Comparison of ENCODE assay signal across 11 cellular contexts in the genomic region with DNA sequence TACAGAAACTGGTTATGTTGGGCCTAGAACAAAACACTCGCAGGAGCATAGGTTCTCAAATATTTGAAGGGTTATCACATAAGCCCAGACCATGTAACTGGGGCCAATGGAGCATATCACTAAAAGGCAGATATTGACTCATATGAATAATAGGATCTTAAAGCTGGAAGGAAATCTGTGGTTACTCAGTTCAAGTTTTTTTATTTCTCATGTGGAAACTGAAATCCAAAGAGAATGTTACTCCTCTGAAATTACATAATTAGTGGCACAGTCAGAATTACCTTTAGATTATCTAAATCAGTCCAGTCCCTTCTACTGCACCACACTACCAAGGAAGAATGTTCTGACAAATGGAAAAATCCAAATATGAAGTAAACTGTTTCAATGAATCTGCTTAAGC. TPM values are rescaled to one million over a fixed set of nuclear protein-coding genes. Genes with fewer than 3 reads are reported as not detected.
DNase-seq lines count a peak whose midpoint lies in the region; ATAC-seq and TF ChIP-seq lines count a peak whose summit lies in the region.
"Had no signal": no experiment of that assay in that cellular context is flagged by ENCODE, and none has a peak within 500 bp of the region (broad histone marks: within the 10 kb centered on the region; RNA-seq: fewer than 3 reads in every experiment).

No MANE protein-coding gene starts in this region.

- no peak overlapping the region for H3K4me3 Mint-ChIP-seq in stimulated activated effector memory CD8-positive, alpha-beta T cell treated with anti-CD3 and anti-CD28 coated beads, Interleukin-12 subunit alpha, Interleukin-12 subunit beta, amount 100 ng/mL, for 72 hours
- H3K4me3 Mint-ChIP-seq: T-cell, type B pancreatic cell had no signal

- no peaks in the 10 kb centered on the region for H3F3A ChIP-seq in smooth muscle cell (ENCODE audit: low read depth)

- no peak overlapping the region for H3K4me2 ChIP-seq in smooth muscle cell
- H3K4me2 ChIP-seq: hepatocyte had no signal

- H3K4me1 ChIP-seq in smooth muscle cell (ENCODE audit: low read depth) = no peaks in the 10 kb centered on the region
- H3K4me1 ChIP-seq: prostate gland had no signal

- no peaks in the 10 kb centered on the region for H4K20me1 ChIP-seq in smooth muscle cell (ENCODE audit: low read depth)

- 64% methylated on average over 1 of the region's 1 CpG for WGBS in smooth muscle cell (ENCODE audit: low lambda C conversion rate)

- H3K27ac Mint-ChIP-seq in stimulated activated effector memory CD8-positive, alpha-beta T cell treated with anti-CD3 and anti-CD28 coated beads, Interleukin-12 subunit alpha, Interleukin-12 subunit beta, amount 100 ng/mL, for 72 hours = peak overlapping the region; percentile 24
- H3K27ac Mint-ChIP-seq: type B pancreatic cell had no signal

- no peaks in the 10 kb centered on the region for H3K36me3 ChIP-seq in smooth muscle cell (ENCODE audit: low read depth)
- H3K36me3 ChIP-seq: prostate gland had no signal

- H3K9ac ChIP-seq in smooth muscle cell (ENCODE audit: low read depth) = no peak overlapping the region

- H3K9me3 ChIP-seq in smooth muscle cell (replicated peaks; ENCODE audit: low read depth) = no peaks in the 10 kb centered on the region
- H3K9me3 ChIP-seq: prostate gland had no signal

- peak; percentile 44 for ATAC-seq in GM19035 (IDR thresholded peaks at IDR 0.05; ENCODE audit: unreplicated experiment)
- ATAC-seq in HG02588 (IDR thresholded peaks at IDR 0.05; ENCODE audit: unreplicated experiment) = peak; percentile 54
- peak; percentile 70 for ATAC-seq in HG03432 (IDR thresholded peaks at IDR 0.05; ENCODE audit: unreplicated experiment)
- ATAC-seq in stimulated activated effector memory CD8-positive, alpha-beta T cell treated with anti-CD3 and anti-CD28 coated beads, Interleukin-12 subunit alpha, Interleukin-12 subunit beta, amount 100 ng/mL, for 72 hours = peak; percentile 43
- ATAC-seq: T-cell had no signal

- H3K4me1 Mint-ChIP-seq in stimulated activated effector memory CD8-positive, alpha-beta T cell treated with anti-CD3 and anti-CD28 coated beads, Interleukin-12 subunit alpha, Interleukin-12 subunit beta, amount 100 ng/mL, for 72 hours = peaks cover 27% of the 10 kb centered on the region

- no peak overlapping the region for H3K4me3 ChIP-seq in smooth muscle cell
- H3K4me3 ChIP-seq: hepatocyte, prostate gland had no signal

- H3K9me3 Mint-ChIP-seq in stimulated activated effector memory CD8-positive, alpha-beta T cell treated with anti-CD3 and anti-CD28 coated beads, Interleukin-12 subunit alpha, Interleukin-12 subunit beta, amount 100 ng/mL, for 72 hours = no peaks in the 10 kb centered on the region
- H3K9me3 Mint-ChIP-seq: T-cell, type B pancreatic cell had no signal

- no peaks in the 10 kb centered on the region for H3K79me2 ChIP-seq in smooth muscle cell (ENCODE audit: low read depth)
- H3K79me2 ChIP-seq: hepatocyte had no signal

- no peak for TF ChIP-seq CTCF in smooth muscle cell (IDR thresholded peaks at IDR 0.05; ENCODE audit: borderline replicate concordance, insufficient read depth, poor library complexity, severe bottlenecking)

- H2AFZ ChIP-seq in smooth muscle cell (ENCODE audit: low read depth) = no peak overlapping the region
- H2AFZ ChIP-seq: hepatocyte had no signal

- H3K27me3 ChIP-seq in smooth muscle cell (ENCODE audit: low read depth) = no peaks in the 10 kb centered on the region
- H3K27me3 ChIP-seq: hepatocyte had no signal

- DNase-seq in stimulated activated effector memory CD8-positive, alpha-beta T cell treated with anti-CD3 and anti-CD28 coated beads, Interleukin-12 subunit alpha, Interleukin-12 subunit beta, amount 100 ng/mL, for 72 hours (ENCODE audit: low spot score in 2 of 2) = no peak
- DNase-seq in T1000 (lab: John Stamatoyannopoulos, UW) (no peak), smooth muscle cell (lab: John Stamatoyannopoulos, UW; ENCODE audit: unreplicated experiment) (no peak)
- no peak for DNase-seq in stimulated activated CD4-positive, alpha-beta T cell treated with anti-CD3 and anti-CD28 coated beads, Interleukin-2, amount 100 ng/mL, for 48 hours
- DNase-seq: T-cell had no signal

- peaks cover 5% of the 10 kb centered on the region for H3K36me3 Mint-ChIP-seq in stimulated activated effector memory CD8-positive, alpha-beta T cell treated with anti-CD3 and anti-CD28 coated beads, Interleukin-12 subunit alpha, Interleukin-12 subunit beta, amount 100 ng/mL, for 72 hours
- H3K36me3 Mint-ChIP-seq: type B pancreatic cell had no signal

- H3K27ac ChIP-seq in smooth muscle cell (ENCODE audit: low read depth) = no peak overlapping the region
- H3K27ac ChIP-seq: hepatocyte, prostate gland had no signal

RNA-seq across cellular contexts. Expression of gene SLAMF8, which starts 12.0 kb away (rescaled TPM):
- total RNA-seq in smooth muscle cell = 10.8 and 11.0 TPM in 2 replicates
- 13.5 and 15.1 TPM in 2 replicates for polyA plus RNA-seq in smooth muscle cell

RNA-seq across cellular contexts. Expression of gene VSIG8, which starts 23.7 kb away (rescaled TPM):
- total RNA-seq in smooth muscle cell = not detected in 2 replicates
- polyA plus RNA-seq in smooth muscle cell = 0.29 and 1.3 TPM in 2 replicates
- total RNA-seq: prostate gland, T-cell had no signal

RNA-seq across cellular contexts. Expression of gene FCRL6, which starts 36.6 kb away (rescaled TPM):
- not detected in 2 replicates for total RNA-seq in smooth muscle cell
- not detected in 2 replicates for polyA plus RNA-seq in smooth muscle cell
- total RNA-seq: hepatocyte, prostate gland had no signal
- polyA plus RNA-seq: hepatocyte had no signal

RNA-seq across cellular contexts. Expression of gene DUSP23, which starts 58.0 kb away (rescaled TPM):
- 11.4 and 32.9 TPM in 2 replicates for total RNA-seq in smooth muscle cell
- 41.4 and 47.4 TPM in 2 replicates for polyA plus RNA-seq in smooth muscle cell
